In the genomic region with DNA sequence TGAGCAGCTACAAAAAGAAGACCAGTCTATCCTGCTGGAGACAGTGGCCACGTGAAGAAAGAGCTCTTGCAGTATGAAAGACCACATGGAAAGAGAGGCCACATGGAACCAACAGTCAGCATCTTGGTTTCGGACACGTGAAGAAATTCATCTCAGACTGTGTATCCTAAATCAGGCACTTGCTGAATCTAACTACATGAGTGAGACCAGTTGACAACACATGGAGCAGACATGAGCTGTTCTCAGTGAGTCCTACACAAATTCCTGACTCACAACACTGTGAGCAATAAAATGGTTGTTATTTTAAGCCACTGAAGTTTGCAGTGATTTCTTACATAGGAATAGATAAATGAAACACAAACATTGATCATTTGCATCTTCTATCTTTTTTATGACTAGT, we compare ENCODE assay signal across 2 cellular contexts.
TF ChIP-seq lines count a peak whose summit lies in the region.

No MANE protein-coding gene starts in this region.

TF ChIP-seq in IMR-90, 13 proteins besides CTCF, POLR2A, EP300 and RAD21:
- TF ChIP-seq SMC3 (IDR thresholded peaks at IDR 0.05; ENCODE audit: low read depth, low read length) (no peak), FOS (IDR thresholded peaks at IDR 0.05; ENCODE audit: low read depth, low read length) (no peak), MAFK (IDR thresholded peaks at IDR 0.05; ENCODE audit: low read depth, low read length) (no peak), NFE2L2 (IDR thresholded peaks at IDR 0.05; ENCODE audit: low read depth, low read length) (no peak), MAZ (IDR thresholded peaks at IDR 0.05; ENCODE audit: borderline replicate concordance, low read depth, low read length) (no peak), CHD1 (IDR thresholded peaks at IDR 0.05; ENCODE audit: low read depth, low read length) (no peak), RFX5 (IDR thresholded peaks at IDR 0.05; ENCODE audit: low read depth, low read length) (no peak), MXI1 (IDR thresholded peaks at IDR 0.05; ENCODE audit: borderline replicate concordance, low read depth, low read length) (no peak)

TF ChIP-seq in endothelial cell of umbilical vein, 7 proteins besides CTCF, POLR2A, EP300 and RAD21:
- TF ChIP-seq, protein P1, sequence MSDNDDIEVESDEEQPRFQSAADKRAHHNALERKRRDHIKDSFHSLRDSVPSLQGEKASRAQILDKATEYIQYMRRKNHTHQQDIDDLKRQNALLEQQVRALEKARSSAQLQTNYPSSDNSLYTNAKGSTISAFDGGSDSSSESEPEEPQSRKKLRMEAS (IDR thresholded peaks at IDR 0.05; ENCODE audit: insufficient read depth, insufficient read length): no peak
- TF ChIP-seq POLR2AphosphoS5 (IDR thresholded peaks at IDR 0.05; ENCODE audit: insufficient read depth, low read depth, low read length): no peak
